Comparison of ENCODE assay signal across 1 cellular context in the genomic region with DNA sequence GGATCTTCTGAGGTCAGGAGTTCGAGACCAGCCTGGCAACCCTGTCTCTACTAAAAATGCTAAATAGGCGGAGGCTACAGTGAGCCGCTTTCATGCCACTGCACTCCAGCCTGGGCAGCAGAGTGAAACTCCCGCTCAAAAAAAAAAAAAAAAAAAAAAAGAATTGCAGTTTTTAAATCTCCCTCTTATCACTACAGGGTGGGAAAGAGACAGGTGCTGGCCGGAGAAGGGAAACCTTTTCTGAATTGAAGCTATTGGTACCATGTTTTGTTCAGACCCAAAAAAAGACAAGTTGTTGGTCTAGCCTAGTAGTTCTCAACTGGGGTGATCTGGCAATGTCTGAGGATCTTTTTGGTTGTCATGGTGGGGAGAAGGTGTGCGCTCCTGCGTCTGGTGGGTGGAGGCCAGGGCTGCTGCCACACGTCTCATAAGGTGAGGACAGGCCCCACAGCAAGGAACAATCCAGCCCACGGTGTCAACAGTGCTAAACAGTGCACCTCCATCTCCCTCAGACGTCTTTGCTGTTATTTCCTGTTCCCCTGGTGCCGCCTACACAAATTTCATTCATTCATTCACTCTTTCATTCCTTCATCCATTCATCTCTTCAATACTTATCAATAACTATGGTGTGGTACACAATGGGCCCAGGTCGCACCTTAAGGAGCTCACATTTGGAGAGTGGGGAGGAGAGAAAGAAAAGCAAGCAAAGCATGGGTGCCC.
A peak's percentile ranks its signal among the peaks of the same experiment; 100 is the strongest.
TF ChIP-seq lines count a peak whose summit lies in the region.

No MANE protein-coding gene starts in this region.

TF ChIP-seq in HepG2, 621 proteins besides CTCF, POLR2A, EP300 and RAD21:
- 0 out of 2 replicates have a peak, but pooled peaks have one; percentile 13 for TF ChIP-seq ZNF598 (CRISPR knock-in tag; IDR thresholded peaks at IDR 0.05; ENCODE audit: borderline replicate concordance)
- TF ChIP-seq, protein P1, sequence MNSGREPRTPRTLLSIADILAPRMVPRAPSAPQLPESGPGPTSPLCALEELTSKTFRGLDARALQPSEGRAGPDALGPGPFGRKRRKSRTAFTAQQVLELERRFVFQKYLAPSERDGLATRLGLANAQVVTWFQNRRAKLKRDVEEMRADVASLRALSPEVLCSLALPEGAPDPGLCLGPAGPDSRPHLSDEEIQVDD (CRISPR knock-in tag; IDR thresholded peaks at IDR 0.05; ENCODE audit: borderline replicate concordance): 0 out of 2 replicates have a peak, but pooled peaks have one; percentile 51
- 0 out of 2 replicates have a peak, but pooled peaks have one; percentile 48 for TF ChIP-seq ZNF709 (CRISPR knock-in tag; IDR thresholded peaks at IDR 0.05)
- TF ChIP-seq ATM (IDR thresholded peaks at IDR 0.05; ENCODE audit: borderline replicate concordance): no peak
- TF ChIP-seq, protein P2, sequence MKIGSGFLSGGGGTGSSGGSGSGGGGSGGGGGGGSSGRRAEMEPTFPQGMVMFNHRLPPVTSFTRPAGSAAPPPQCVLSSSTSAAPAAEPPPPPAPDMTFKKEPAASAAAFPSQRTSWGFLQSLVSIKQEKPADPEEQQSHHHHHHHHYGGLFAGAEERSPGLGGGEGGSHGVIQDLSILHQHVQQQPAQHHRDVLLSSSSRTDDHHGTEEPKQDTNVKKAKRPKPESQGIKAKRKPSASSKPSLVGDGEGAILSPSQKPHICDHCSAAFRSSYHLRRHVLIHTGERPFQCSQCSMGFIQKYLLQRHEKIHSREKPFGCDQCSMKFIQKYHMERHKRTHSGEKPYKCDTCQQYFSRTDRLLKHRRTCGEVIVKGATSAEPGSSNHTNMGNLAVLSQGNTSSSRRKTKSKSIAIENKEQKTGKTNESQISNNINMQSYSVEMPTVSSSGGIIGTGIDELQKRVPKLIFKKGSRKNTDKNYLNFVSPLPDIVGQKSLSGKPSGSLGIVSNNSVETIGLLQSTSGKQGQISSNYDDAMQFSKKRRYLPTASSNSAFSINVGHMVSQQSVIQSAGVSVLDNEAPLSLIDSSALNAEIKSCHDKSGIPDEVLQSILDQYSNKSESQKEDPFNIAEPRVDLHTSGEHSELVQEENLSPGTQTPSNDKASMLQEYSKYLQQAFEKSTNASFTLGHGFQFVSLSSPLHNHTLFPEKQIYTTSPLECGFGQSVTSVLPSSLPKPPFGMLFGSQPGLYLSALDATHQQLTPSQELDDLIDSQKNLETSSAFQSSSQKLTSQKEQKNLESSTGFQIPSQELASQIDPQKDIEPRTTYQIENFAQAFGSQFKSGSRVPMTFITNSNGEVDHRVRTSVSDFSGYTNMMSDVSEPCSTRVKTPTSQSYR (CRISPR knock-in tag; IDR thresholded peaks at IDR 0.05; ENCODE audit: borderline replicate concordance): no peak
- peak; percentile 48; the same call in 1 of the 2 replicates for TF ChIP-seq ZNF24 (IDR thresholded peaks at IDR 0.05)
- 0 out of 2 replicates have a peak, but pooled peaks have one; percentile 55 for TF ChIP-seq ZIK1 (CRISPR knock-in tag; IDR thresholded peaks at IDR 0.05; ENCODE audit: borderline replicate concordance, low read depth)
- TF ChIP-seq, protein P3, sequence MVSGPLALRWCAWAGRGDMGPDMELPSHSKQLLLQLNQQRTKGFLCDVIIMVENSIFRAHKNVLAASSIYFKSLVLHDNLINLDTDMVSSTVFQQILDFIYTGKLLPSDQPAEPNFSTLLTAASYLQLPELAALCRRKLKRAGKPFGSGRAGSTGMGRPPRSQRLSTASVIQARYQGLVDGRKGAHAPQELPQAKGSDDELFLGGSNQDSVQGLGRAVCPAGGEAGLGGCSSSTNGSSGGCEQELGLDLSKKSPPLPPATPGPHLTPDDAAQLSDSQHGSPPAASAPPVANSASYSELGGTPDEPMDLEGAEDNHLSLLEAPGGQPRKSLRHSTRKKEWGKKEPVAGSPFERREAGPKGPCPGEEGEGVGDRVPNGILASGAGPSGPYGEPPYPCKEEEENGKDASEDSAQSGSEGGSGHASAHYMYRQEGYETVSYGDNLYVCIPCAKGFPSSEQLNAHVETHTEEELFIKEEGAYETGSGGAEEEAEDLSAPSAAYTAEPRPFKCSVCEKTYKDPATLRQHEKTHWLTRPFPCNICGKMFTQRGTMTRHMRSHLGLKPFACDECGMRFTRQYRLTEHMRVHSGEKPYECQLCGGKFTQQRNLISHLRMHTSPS (CRISPR knock-in tag; IDR thresholded peaks at IDR 0.05; ENCODE audit: low read depth): peak; percentile 34; the same call in 1 of the 2 replicates
